In the genomic region with DNA sequence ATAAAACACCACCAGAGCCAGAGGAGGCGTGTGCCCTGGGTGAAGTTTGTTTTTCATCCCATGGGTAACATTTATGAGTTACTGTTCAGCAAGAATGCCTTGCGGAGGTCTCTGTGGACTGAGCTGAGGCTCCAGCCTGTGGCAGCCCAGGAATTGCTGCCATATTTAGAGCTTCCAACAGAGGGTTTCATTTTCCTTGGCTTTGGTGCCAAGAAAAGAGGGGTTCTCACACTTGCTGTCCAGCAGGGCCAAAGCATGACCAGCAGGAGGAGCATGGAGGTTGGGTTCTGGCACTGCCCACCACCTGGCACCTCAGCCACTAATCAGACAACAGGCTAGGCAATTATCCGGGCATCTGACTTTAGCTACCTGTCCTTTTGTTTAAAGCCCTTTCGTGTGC, we compare ENCODE assay signal across 10 cellular contexts. TPM values are rescaled to one million over a fixed set of nuclear protein-coding genes. Genes with fewer than 3 reads are reported as not detected.
DNase-seq lines count a peak whose midpoint lies in the region; ATAC-seq, FAIRE-seq and TF ChIP-seq lines count a peak whose summit lies in the region.
"Had no signal": no experiment of that assay in that cellular context is flagged by ENCODE, and none has a peak within 500 bp of the region (broad histone marks: within the 10 kb centered on the region; RNA-seq: fewer than 3 reads in every experiment).

No MANE protein-coding gene starts in this region.

- FAIRE-seq in endothelial cell of umbilical vein (lab: Jason Lieb, UNC): no peak

- H3K36me3 ChIP-seq in BE2C (no peaks in the 10 kb centered on the region), Peyer's patch (no peaks in the 10 kb centered on the region), endothelial cell of umbilical vein (ENCODE audit: control insufficient read depth in 2 of 2, extremely low read depth in 1 of 2, insufficient read depth in 2 of 2, low read length in 2 of 2) (no peaks in the 10 kb centered on the region), parathyroid adenoma (ENCODE audit: control insufficient read depth, insufficient read depth, low read length) (no peaks in the 10 kb centered on the region)

- H3K9ac ChIP-seq in endothelial cell of umbilical vein (replicated peaks; ENCODE audit: extremely low read depth, insufficient read depth, low read length) (peak overlapping the region; percentile 74), parathyroid adenoma (no peak overlapping the region)

- POLR2A ChIA-PET in endothelial cell of umbilical vein (lab: Charles Lee): no interaction called here

- H4K20me1 ChIP-seq in endothelial cell of umbilical vein (replicated peaks; ENCODE audit: control insufficient read depth, extremely low read depth, insufficient read depth, low read length): peaks cover 12% of the 10 kb centered on the region

- CTCF ChIA-PET in endothelial cell of umbilical vein (lab: Charles Lee): interaction anchor here (1.2 to 3.7 kb wide), 9 partner anchors 13 to 341 kb away, joined by 3 to 13 read pairs (median 4); no protein-coding TSS in a partner anchor

- H2AFZ ChIP-seq in endothelial cell of umbilical vein (ENCODE audit: low read depth, low read length) (no peak overlapping the region), parathyroid adenoma (no peak overlapping the region)

- DNase-seq in BE2C (no peak), Peyer's patch (no peak), endothelial cell of umbilical vein (ENCODE audit: low read depth, low spot score) (peak; percentile 57), HuH-7.5 (ENCODE audit: low spot score) (no peak), midbrain (lab: John Stamatoyannopoulos, UW) (no peak), left lobe of liver (ENCODE audit: low spot score) (no peak)
- DNase-seq: activated CD4-positive, alpha-beta T cell treated with anti-CD3 and anti-CD28 coated beads for 36 hours; stimulated activated CD8-positive, alpha-beta memory T cell treated with anti-CD3 and anti-CD28 coated beads, Interleukin-4, amount 100 ng/mL, for 48 hours had no signal

- H3K4me3 ChIP-seq in BE2C (ENCODE audit: low read depth, low read length): no peak overlapping the region
- H3K4me3 ChIP-seq in Peyer's patch: no peak overlapping the region
- H3K4me3 ChIP-seq in endothelial cell of umbilical vein (replicated peaks in 1 of 3; ENCODE audit: insufficient read depth in 1 of 3, low read depth in 1 of 3, low read length in 3 of 3): no peak overlapping the region
- H3K4me3 ChIP-seq in parathyroid adenoma (ENCODE audit: low read depth, low read length): no peak overlapping the region

- H3K4me1 ChIP-seq in BE2C: peaks cover 83% of the 10 kb centered on the region
- H3K4me1 ChIP-seq in Peyer's patch: peaks cover 0 to 94% (median 7%) of the 10 kb centered on the region in 4 donors
- peaks cover 42% of the 10 kb centered on the region for H3K4me1 ChIP-seq in endothelial cell of umbilical vein (ENCODE audit: control insufficient read depth, extremely low read depth, insufficient read depth, low read length)
- peaks cover 93% of the 10 kb centered on the region for H3K4me1 ChIP-seq in parathyroid adenoma

- TF ChIP-seq CTCF in BE2C (IDR thresholded peaks at IDR 0.05; ENCODE audit: low read depth, low read length) (peak; percentile 30), Peyer's patch (IDR thresholded peaks at IDR 0.05) (peak in 1 of 6 experiments; percentile 29), endothelial cell of umbilical vein (IDR thresholded peaks at IDR 0.05; ENCODE audit: extremely low read depth in 1 of 2, insufficient read depth in 1 of 2, low read depth in 1 of 2, low read length in 2 of 2) (peak; percentile 35 to 48), parathyroid adenoma (IDR thresholded peaks at IDR 0.05) (peak; percentile 56)

- H3K9me1 ChIP-seq in endothelial cell of umbilical vein (replicated peaks; ENCODE audit: control insufficient read depth, extremely low read depth, insufficient read depth, low read length): no peaks in the 10 kb centered on the region

- H3K27ac ChIP-seq in Peyer's patch: peak overlapping the region; percentile 21 to 92 (median 76)
- H3K27ac ChIP-seq in endothelial cell of umbilical vein (ENCODE audit: insufficient read depth, low read depth, low read length): peak overlapping the region; percentile 87
- H3K27ac ChIP-seq in parathyroid adenoma: peak overlapping the region; percentile 55

- peaks cover 75% of the 10 kb centered on the region for H3K79me2 ChIP-seq in endothelial cell of umbilical vein (ENCODE audit: control insufficient read depth, insufficient read depth, low read length)
- H3K79me2 ChIP-seq in parathyroid adenoma: peaks cover 41% of the 10 kb centered on the region

- intact Hi-C loops in endothelial cell of umbilical vein (cut with micrococcal nuclease): loop anchor here (1.0 kb wide), 1 partner anchor 19 kb away; no protein-coding TSS in a partner anchor

- H3K9me3 ChIP-seq in BE2C: no peaks in the 10 kb centered on the region
- H3K9me3 ChIP-seq in Peyer's patch: no peaks in the 10 kb centered on the region
- H3K9me3 ChIP-seq in endothelial cell of umbilical vein (replicated peaks; ENCODE audit: control insufficient read depth, insufficient read depth, low read length): no peaks in the 10 kb centered on the region
- H3K9me3 ChIP-seq in parathyroid adenoma (ENCODE audit: control insufficient read depth, low read length): no peaks in the 10 kb centered on the region

- BruUV-seq in endothelial cell of umbilical vein (replicated peaks; lab: Mats Ljungman, UMichigan): no TSS peak

- H3K27me3 ChIP-seq in BE2C (no peaks in the 10 kb centered on the region), Peyer's patch (no peaks in the 10 kb centered on the region), endothelial cell of umbilical vein (ENCODE audit: control insufficient read depth in 2 of 2, insufficient read depth in 2 of 2, low read length in 2 of 2) (no peaks in the 10 kb centered on the region), parathyroid adenoma (ENCODE audit: control insufficient read depth, insufficient read depth, low read length) (no peaks in the 10 kb centered on the region)

- ATAC-seq in HG03520 (IDR thresholded peaks at IDR 0.05; ENCODE audit: unreplicated experiment): no peak
- no peak for ATAC-seq in left lobe of liver
- ATAC-seq: activated CD4-positive, alpha-beta T cell treated with anti-CD3 and anti-CD28 coated beads for 36 hours had no signal

- no peak overlapping the region for H3K4me2 ChIP-seq in endothelial cell of umbilical vein (ENCODE audit: insufficient read depth, low read length)
- peak overlapping the region; percentile 6 for H3K4me2 ChIP-seq in parathyroid adenoma (ENCODE audit: low read length)

- dilution Hi-C loops in endothelial cell of umbilical vein (cut with MboI; ENCODE audit: extremely low pct_ligation_motif_present, low sequenced_read_pairs): no loop called here

- TF ChIP-seq POLR2A in Peyer's patch (IDR thresholded peaks at IDR 0.05): no peak
- TF ChIP-seq POLR2A in endothelial cell of umbilical vein (IDR thresholded peaks at IDR 0.05; ENCODE audit: low read depth, low read length): no peak

TF ChIP-seq in endothelial cell of umbilical vein, 7 proteins besides CTCF, POLR2A, EP300 and RAD21:
- TF ChIP-seq MYC (IDR thresholded peaks at IDR 0.05; ENCODE audit: low read depth, low read length) (no peak), GATA2 (IDR thresholded peaks at IDR 0.05; ENCODE audit: insufficient read depth, insufficient read length, low read depth, low read length) (no peak), EZH2 (IDR thresholded peaks at IDR 0.05; ENCODE audit: borderline replicate concordance, low read depth, low read length, severe bottlenecking) (no peak), FOS (IDR thresholded peaks at IDR 0.05; ENCODE audit: borderline replicate concordance, insufficient read depth, low read length) (no peak), JUN (IDR thresholded peaks at IDR 0.05; ENCODE audit: borderline replicate concordance, insufficient read depth, insufficient read length, low read depth) (no peak), POLR2AphosphoS5 (IDR thresholded peaks at IDR 0.05; ENCODE audit: insufficient read depth, low read depth, low read length) (no peak)
- TF ChIP-seq, protein P1, sequence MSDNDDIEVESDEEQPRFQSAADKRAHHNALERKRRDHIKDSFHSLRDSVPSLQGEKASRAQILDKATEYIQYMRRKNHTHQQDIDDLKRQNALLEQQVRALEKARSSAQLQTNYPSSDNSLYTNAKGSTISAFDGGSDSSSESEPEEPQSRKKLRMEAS (IDR thresholded peaks at IDR 0.05; ENCODE audit: insufficient read depth, insufficient read length): no peak

RNA-seq across cellular contexts. Expression of a gene that starts 36.7 kb away (rescaled TPM):
- 25.0 TPM for polyA plus RNA-seq in BE2C (2012; ENCODE audit: insufficient read depth, insufficient read length, low read depth)
- 100 to 1,000 TPM; 114 to 240 (median 196) TPM for total RNA-seq in Peyer's patch
- 374 and 397 TPM in 2 replicates for total RNA-seq in endothelial cell of umbilical vein
- 214 and 229 TPM in 2 replicates for polyA plus RNA-seq in endothelial cell of umbilical vein
- 316 and 329 TPM in 2 replicates for polyA plus RNA-seq in endothelial cell of umbilical vein (2011; cell fraction: cytosol; rRNA removed)
- 257 and 293 TPM in 2 replicates for polyA plus RNA-seq in endothelial cell of umbilical vein (2011; cell fraction: nucleus; rRNA removed)
- polyA plus RNA-seq in endothelial cell of umbilical vein (2012): 294 and 311 TPM in 2 replicates
- polyA minus RNA-seq in endothelial cell of umbilical vein: 334 and 376 TPM in 2 replicates
- polyA minus RNA-seq in endothelial cell of umbilical vein (2011; cell fraction: cytosol; rRNA and poly(A)+ RNA removed): 84.9 TPM
- 192 and 214 TPM in 2 replicates for polyA minus RNA-seq in endothelial cell of umbilical vein (2011; cell fraction: nucleus; rRNA and poly(A)+ RNA removed)
- total RNA-seq in left lobe of liver: 127 TPM
